ENCODE assay signal across 23 cellular contexts in the genomic region with DNA sequence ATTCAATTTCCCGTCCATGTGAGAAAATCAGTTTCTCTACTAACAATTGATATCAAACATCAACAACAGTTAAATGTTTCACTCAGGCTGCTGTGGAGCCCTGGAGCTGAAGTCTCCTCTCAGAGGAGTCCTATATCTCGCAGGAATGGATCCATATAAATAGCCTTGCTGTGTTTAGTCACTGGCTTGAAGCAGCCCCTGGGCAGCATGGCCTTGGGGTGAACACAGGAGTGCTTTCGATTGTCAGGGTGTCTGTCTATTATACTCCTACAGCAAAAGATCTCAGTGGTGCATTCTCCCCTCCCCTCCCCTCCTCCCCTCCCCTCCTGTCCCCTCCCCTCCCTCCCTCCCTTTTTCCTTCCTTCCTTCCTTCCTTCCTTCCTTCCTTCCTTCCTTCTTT.
"Had no signal": no experiment of that assay in that cellular context is flagged by ENCODE, and none has a peak within 500 bp of the region (broad histone marks: within the 10 kb centered on the region; RNA-seq: fewer than 3 reads in every experiment).

No MANE protein-coding gene starts in this region.

- ATAC-seq: effector memory CD8-positive, alpha-beta T cell; esophagus mucosa; gastrocnemius medialis; heart right ventricle; left cardiac atrium; left lung; left ventricle myocardium superior; lower lobe of right lung; mucosa of descending colon had no signal

- DNase-seq: colonic mucosa; cortex of kidney; effector CD8-positive, alpha-beta T cell; effector memory CD8-positive, alpha-beta T cell; endodermal cell; erythroblast; esophagus squamous epithelium; foreskin fibroblast; foreskin melanocyte; gastrocnemius medialis; glutamatergic neuron; head of caudate nucleus; heart right ventricle; hippocampal formation; left cardiac atrium; left lung; left ventricle myocardium superior; lower lobe of right lung; mesenchymal stem cell; mucosa of descending colon; naive B cell had no signal

- H3K36me3 ChIP-seq: colonic mucosa, esophagus squamous epithelium, gastrocnemius medialis, heart right ventricle, left lung, lower lobe of right lung had no signal

- H3K4me1 ChIP-seq: colonic mucosa, esophagus squamous epithelium, gastrocnemius medialis, left lung, lower lobe of right lung had no signal

- H3K4me3 ChIP-seq: colonic mucosa, esophagus squamous epithelium, gastrocnemius medialis, heart right ventricle, left lung, lower lobe of right lung, mucosa of descending colon had no signal

- H3K9me3 ChIP-seq: colonic mucosa, esophagus squamous epithelium, gastrocnemius medialis, lower lobe of right lung, mucosa of descending colon had no signal

- H3K27ac ChIP-seq: colonic mucosa, epithelial cell of prostate, esophagus squamous epithelium, gastrocnemius medialis, heart right ventricle, left lung, lower lobe of right lung had no signal

- H3K27me3 ChIP-seq: colonic mucosa, esophagus squamous epithelium, gastrocnemius medialis, heart right ventricle, left lung had no signal
